8 cellular contexts compared by ENCODE assay signal in the genomic region with DNA sequence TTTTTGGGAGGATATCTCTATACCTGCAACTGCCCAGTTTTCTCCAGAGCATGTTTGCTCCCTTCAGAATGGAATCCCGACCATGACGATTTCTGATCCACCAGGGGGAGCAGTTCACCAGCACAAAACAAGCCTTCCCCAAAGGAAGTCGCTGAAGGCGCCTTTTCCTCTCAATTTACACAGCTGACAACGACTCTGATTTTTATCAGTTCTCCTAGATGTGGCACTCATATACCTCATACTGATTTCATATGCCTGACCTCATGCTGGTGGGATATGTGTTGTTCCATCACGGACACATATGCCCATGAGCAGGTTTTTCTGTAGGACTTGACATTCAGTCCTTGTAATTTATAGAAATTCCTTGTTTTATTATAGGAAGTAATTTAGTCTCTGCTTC.
A peak's percentile ranks its signal among the peaks of the same experiment; 100 is the strongest.
DNase-seq lines count a peak whose midpoint lies in the region; ATAC-seq and TF ChIP-seq lines count a peak whose summit lies in the region.

No MANE protein-coding gene starts in this region.

- WGBS in mesenchymal stem cell, result 3% methylated on average over 6 of the region's 6 CpGs

- no peaks in the 10 kb centered on the region for H3K9me3 ChIP-seq in mesenchymal stem cell (ENCODE audit: control insufficient read depth, low read length)

- peak overlapping the region in 1 of 2 experiments; percentile 77 for H2BK12ac ChIP-seq in mesenchymal stem cell (ENCODE audit: low read length in 2 of 2)

- no peak overlapping the region for H3K23ac ChIP-seq in mesenchymal stem cell (ENCODE audit: low read length in 2 of 2)

- H3K18ac ChIP-seq in mesenchymal stem cell (ENCODE audit: low read depth in 1 of 2, low read length in 2 of 2), result no peak overlapping the region

- ATAC-seq in HG02981 (IDR thresholded peaks at IDR 0.05; ENCODE audit: unreplicated experiment), result peak; percentile 80

- H3K14ac ChIP-seq in mesenchymal stem cell (ENCODE audit: low read length in 2 of 2), result no peak overlapping the region

- H4K91ac ChIP-seq in mesenchymal stem cell (ENCODE audit: low read length), result no peak overlapping the region

- no peaks in the 10 kb centered on the region for H3K27me3 ChIP-seq in mesenchymal stem cell (ENCODE audit: control insufficient read depth in 1 of 2, insufficient read depth in 1 of 2, low read length in 2 of 2)

- DNase-seq in NCI-H460 (ENCODE audit: extremely low read depth, low read depth) (peak; percentile 71), mesenchymal stem cell (peak; percentile 80), DMS79 (lab: John Stamatoyannopoulos, UW) (no peak)
- DNase-seq in activated CD4-positive, alpha-beta T cell treated with anti-CD3 and anti-CD28 coated beads, Interleukin-2, amount 50 U/mL, for 4 hours, result peak; percentile 23
- peak; percentile 32 for DNase-seq in effector CD8-positive, alpha-beta T cell (lab: John Stamatoyannopoulos, UW)
- DNase-seq in stimulated activated CD8-positive, alpha-beta memory T cell treated with anti-CD3 and anti-CD28 coated beads, Interleukin-4, amount 100 ng/mL, for 24 hours (ENCODE audit: low read depth), result peak; percentile 19

- no peak overlapping the region for H2AFZ ChIP-seq in mesenchymal stem cell (ENCODE audit: low read depth, low read length)

- H3K79me1 ChIP-seq in mesenchymal stem cell (replicated peaks; ENCODE audit: low read length, poor library complexity, severe bottlenecking), result no peaks in the 10 kb centered on the region

- no peak overlapping the region for H3K4me3 ChIP-seq in mesenchymal stem cell (ENCODE audit: insufficient read depth in 1 of 2, low read depth in 1 of 2, low read length in 2 of 2)

- peaks cover 3% of the 10 kb centered on the region for H3K4me1 ChIP-seq in mesenchymal stem cell (ENCODE audit: control insufficient read depth, insufficient read depth, low read depth, low read length)

- H2BK5ac ChIP-seq in mesenchymal stem cell (ENCODE audit: low read depth, low read length, poor library complexity, severe bottlenecking), result no peak overlapping the region

- no peak overlapping the region for H2BK15ac ChIP-seq in mesenchymal stem cell (ENCODE audit: low read depth, poor library complexity, severe bottlenecking)

- no peak overlapping the region for H3K27ac ChIP-seq in mesenchymal stem cell (ENCODE audit: low read length, poor library complexity, severe bottlenecking)

- no peaks in the 10 kb centered on the region for H3K36me3 ChIP-seq in mesenchymal stem cell (ENCODE audit: control insufficient read depth in 1 of 2, insufficient read depth in 2 of 2, low read depth in 1 of 2, low read length in 2 of 2)

- TF ChIP-seq CTCF in GM12874 (IDR thresholded peaks at IDR 0.05; ENCODE audit: insufficient read depth, low read depth, low read length), result peak; percentile 72

- H3K4me2 ChIP-seq in mesenchymal stem cell (ENCODE audit: low read length, poor library complexity, severe bottlenecking), result no peak overlapping the region

- no peak overlapping the region for H4K8ac ChIP-seq in mesenchymal stem cell (ENCODE audit: low read length)

- peak overlapping the region; percentile 50 for H3K9ac ChIP-seq in mesenchymal stem cell (ENCODE audit: low read length)

- no peak overlapping the region for H3K4ac ChIP-seq in mesenchymal stem cell (ENCODE audit: low read depth in 1 of 2, low read length in 2 of 2)

- no peak overlapping the region for H2BK120ac ChIP-seq in mesenchymal stem cell (ENCODE audit: low read depth, low read length)

- H2AK5ac ChIP-seq in mesenchymal stem cell (ENCODE audit: low read length, severe bottlenecking), result no peak overlapping the region
